ENCODE assay signal across 13 cellular contexts in the genomic region with DNA sequence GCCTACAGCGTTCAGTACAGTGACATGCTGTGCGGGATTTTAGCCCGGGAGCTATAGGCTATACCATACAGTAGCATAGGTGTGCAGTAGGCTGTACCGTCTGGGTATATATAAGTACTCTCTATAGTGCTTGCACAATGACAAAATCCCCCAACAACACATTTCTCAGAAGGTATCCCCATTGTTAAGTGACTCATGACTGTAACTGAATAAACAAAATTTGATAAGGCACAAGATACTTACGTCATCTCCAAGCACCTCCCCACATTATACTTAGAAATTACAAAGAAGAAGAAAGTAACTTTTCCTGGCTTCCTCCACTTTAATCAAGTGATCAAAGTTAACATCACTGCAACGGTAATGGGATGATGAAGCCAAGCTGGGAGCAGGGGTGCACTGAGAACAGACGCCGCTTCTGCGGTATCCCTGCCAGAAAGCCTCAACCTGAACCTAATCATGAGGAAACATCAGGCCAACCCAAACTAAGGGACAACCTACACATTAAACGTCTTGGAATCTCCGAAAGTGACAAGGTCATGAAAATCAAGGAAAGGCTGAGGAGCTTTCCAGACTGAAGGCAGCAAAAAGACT. TPM values are rescaled to one million over a fixed set of nuclear protein-coding genes. Genes with fewer than 3 reads are reported as not detected.
DNase-seq lines count a peak whose midpoint lies in the region; ATAC-seq and TF ChIP-seq lines count a peak whose summit lies in the region.
"Had no signal": no experiment of that assay in that cellular context is flagged by ENCODE, and none has a peak within 500 bp of the region (broad histone marks: within the 10 kb centered on the region; RNA-seq: fewer than 3 reads in every experiment).

No MANE protein-coding gene starts in this region.

- no peak overlapping the region for H3K18ac ChIP-seq in mesenchymal stem cell (ENCODE audit: low read depth in 1 of 2, low read length in 2 of 2)

- in situ Hi-C loops in astrocyte of the spinal cord (cut with HindIII; ENCODE audit: low sequenced_read_pairs) = no loop called here

- peaks cover 47% of the 10 kb centered on the region for H3K27me3 Mint-ChIP-seq in stimulated activated memory B cell treated with anti-CD40 and anti-IgM and Interleukin-4, amounts not matched to agents 10 μg/mL and 1 μg/mL and 100 μg/mL, for 72 hours

- no peak overlapping the region for H3K4me2 ChIP-seq in mesenchymal stem cell (ENCODE audit: low read length, poor library complexity, severe bottlenecking)

- H2BK5ac ChIP-seq in mesenchymal stem cell (ENCODE audit: low read depth, low read length, poor library complexity, severe bottlenecking) = no peak overlapping the region

- H3K9me3 ChIP-seq in left ventricle myocardium inferior (replicated peaks) (no peaks in the 10 kb centered on the region), mesenchymal stem cell (ENCODE audit: control insufficient read depth, low read length) (no peaks in the 10 kb centered on the region), vagina (no peaks in the 10 kb centered on the region)

- H3K27ac Mint-ChIP-seq in stimulated activated memory B cell treated with anti-CD40 and anti-IgM and Interleukin-4, amounts not matched to agents 10 μg/mL and 1 μg/mL and 100 μg/mL, for 72 hours = no peak overlapping the region
- H3K27ac Mint-ChIP-seq: activated T-cell treated with anti-CD3 and anti-CD28 coated beads, Interleukin-2, amount 50 U/mL, for 72 hours; T-helper 17 cell had no signal

- H3K4me3 Mint-ChIP-seq in stimulated activated memory B cell treated with anti-CD40 and anti-IgM and Interleukin-4, amounts not matched to agents 10 μg/mL and 1 μg/mL and 100 μg/mL, for 72 hours = no peak overlapping the region
- H3K4me3 Mint-ChIP-seq: activated T-cell treated with anti-CD3 and anti-CD28 coated beads, Interleukin-2, amount 50 U/mL, for 72 hours; T-helper 17 cell had no signal

- H3K27me3 ChIP-seq in left ventricle myocardium inferior (ENCODE audit: low read depth) = no peaks in the 10 kb centered on the region
- peaks cover 0 to 5% of the 10 kb centered on the region in 2 experiments for H3K27me3 ChIP-seq in mesenchymal stem cell (ENCODE audit: control insufficient read depth in 1 of 2, insufficient read depth in 1 of 2, low read length in 2 of 2)
- no peaks in the 10 kb centered on the region for H3K27me3 ChIP-seq in vagina

- H3K27ac ChIP-seq in left ventricle myocardium inferior (replicated peaks) = no peak overlapping the region
- no peak overlapping the region for H3K27ac ChIP-seq in mesenchymal stem cell (ENCODE audit: low read length, poor library complexity, severe bottlenecking)
- H3K27ac ChIP-seq in vagina = peak overlapping the region; percentile 92

- no peak overlapping the region for H3K23ac ChIP-seq in mesenchymal stem cell (ENCODE audit: low read length in 2 of 2)

- no peak overlapping the region for H2AK5ac ChIP-seq in mesenchymal stem cell (ENCODE audit: low read length, severe bottlenecking)

- no peak overlapping the region for H3K4me3 ChIP-seq in left ventricle myocardium inferior
- no peak overlapping the region for H3K4me3 ChIP-seq in astrocyte of the spinal cord (ENCODE audit: low read depth, low read length)
- H3K4me3 ChIP-seq in mesenchymal stem cell (ENCODE audit: insufficient read depth in 1 of 2, low read depth in 1 of 2, low read length in 2 of 2) = peak overlapping the region in 1 of 2 experiments; percentile 49
- H3K4me3 ChIP-seq in vagina = no peak overlapping the region
- H3K4me3 ChIP-seq: skin epidermis had no signal

- H2BK12ac ChIP-seq in mesenchymal stem cell (ENCODE audit: low read length in 2 of 2) = no peak overlapping the region

- DNase-seq in left ventricle myocardium inferior = peak; percentile 6
- DNase-seq in left cardiac atrium = no peak
- peak; percentile 57 for DNase-seq in astrocyte of the spinal cord (ENCODE audit: low read depth, low spot score)
- DNase-seq in mesenchymal stem cell = peak; percentile 50
- no peak for DNase-seq in vagina (ENCODE audit: extremely low spot score in 2 of 2)
- no peak for DNase-seq in DMS 273 treated with DMSO at 0.1 percent for 48 hours (lab: John Stamatoyannopoulos, UW)
- DNase-seq in NCI-H2107 (lab: John Stamatoyannopoulos, UW) = no peak
- DNase-seq: NCI-H526 treated with DMSO at 0.1 percent for 48 hours had no signal

- no peak for TF ChIP-seq POLR2A in vagina (IDR thresholded peaks at IDR 0.05)

- no peaks in the 10 kb centered on the region for H3K79me1 ChIP-seq in mesenchymal stem cell (replicated peaks; ENCODE audit: low read length, poor library complexity, severe bottlenecking)

- TF ChIP-seq CTCF in left ventricle myocardium inferior (IDR thresholded peaks at IDR 0.05; ENCODE audit: borderline replicate concordance) (no peak), astrocyte of the spinal cord (IDR thresholded peaks at IDR 0.05; ENCODE audit: low read depth, low read length) (no peak), vagina (IDR thresholded peaks at IDR 0.05) (no peak)

- WGBS in mesenchymal stem cell = 80% methylated on average over 8 of the region's 11 CpGs

- no peak overlapping the region for H2BK15ac ChIP-seq in mesenchymal stem cell (ENCODE audit: low read depth, poor library complexity, severe bottlenecking)

- no peak overlapping the region for H3K4ac ChIP-seq in mesenchymal stem cell (ENCODE audit: low read depth in 1 of 2, low read length in 2 of 2)

- intact Hi-C loops in left ventricle myocardium inferior (cut with micrococcal nuclease) = no loop called here
- intact Hi-C loops in left cardiac atrium (cut with DNase I) = loop anchor here (5.0 kb wide), 2 partner anchors 39 to 206 kb away; no protein-coding TSS in a partner anchor
- intact Hi-C loops in vagina (cut with DNase I) = loop anchor here (5.0 kb wide), 1 partner anchor 206 kb away; no protein-coding TSS in a partner anchor

- H3K36me3 Mint-ChIP-seq in stimulated activated memory B cell treated with anti-CD40 and anti-IgM and Interleukin-4, amounts not matched to agents 10 μg/mL and 1 μg/mL and 100 μg/mL, for 72 hours = no peaks in the 10 kb centered on the region
- H3K36me3 Mint-ChIP-seq: naive B cell had no signal

- H3K4me1 ChIP-seq in left ventricle myocardium inferior (peaks cover 49% of the 10 kb centered on the region), mesenchymal stem cell (ENCODE audit: control insufficient read depth, insufficient read depth, low read depth, low read length) (peaks cover 37% of the 10 kb centered on the region), vagina (peaks cover 72% of the 10 kb centered on the region)

- peaks cover 8% of the 10 kb centered on the region for H3K4me1 Mint-ChIP-seq in stimulated activated memory B cell treated with anti-CD40 and anti-IgM and Interleukin-4, amounts not matched to agents 10 μg/mL and 1 μg/mL and 100 μg/mL, for 72 hours

- no peaks in the 10 kb centered on the region for H3K36me3 ChIP-seq in left ventricle myocardium inferior
- peaks cover 6 to 55% of the 10 kb centered on the region in 2 experiments for H3K36me3 ChIP-seq in mesenchymal stem cell (ENCODE audit: control insufficient read depth in 1 of 2, insufficient read depth in 2 of 2, low read depth in 1 of 2, low read length in 2 of 2)
- no peaks in the 10 kb centered on the region for H3K36me3 ChIP-seq in vagina

- no peak overlapping the region for H4K91ac ChIP-seq in mesenchymal stem cell (ENCODE audit: low read length)

- H3K9me3 Mint-ChIP-seq in stimulated activated memory B cell treated with anti-CD40 and anti-IgM and Interleukin-4, amounts not matched to agents 10 μg/mL and 1 μg/mL and 100 μg/mL, for 72 hours = no peaks in the 10 kb centered on the region
- H3K9me3 Mint-ChIP-seq: activated T-cell treated with anti-CD3 and anti-CD28 coated beads, Interleukin-2, amount 50 U/mL, for 72 hours; naive B cell had no signal

- H3K14ac ChIP-seq in mesenchymal stem cell (ENCODE audit: low read length in 2 of 2) = no peak overlapping the region

- no peak overlapping the region for H2BK120ac ChIP-seq in mesenchymal stem cell (ENCODE audit: low read depth, low read length)

- H4K8ac ChIP-seq in mesenchymal stem cell (ENCODE audit: low read length) = no peak overlapping the region

- no peak for ATAC-seq in left cardiac atrium
- ATAC-seq in stimulated activated memory B cell treated with anti-CD40 and anti-IgM and Interleukin-4, amounts not matched to agents 10 μg/mL and 1 μg/mL and 100 μg/mL, for 72 hours = no peak

- no peak overlapping the region for H2AFZ ChIP-seq in mesenchymal stem cell (ENCODE audit: low read depth, low read length)

- peak overlapping the region; percentile 84 for H3K9ac ChIP-seq in mesenchymal stem cell (ENCODE audit: low read length)

RNA-seq across cellular contexts. Expression of gene TNS1, which starts 9.6 kb away (rescaled TPM):
- total RNA-seq in left ventricle myocardium inferior (828 TPM), left cardiac atrium (100 to 1,000 TPM; 436 to 508 TPM), vagina (216 TPM)
- 6.3 TPM for polyA plus RNA-seq in mesenchymal stem cell (2013, experiment 1 of 2)
- polyA plus RNA-seq in mesenchymal stem cell (2013, experiment 2 of 2) = 5.1 TPM

Comparison
In these comparisons a context has a peak if more than half of its experiments do, and no peak if none do; other contexts are left out.
1. DNase-seq: peak in left ventricle myocardium inferior (single experiment), astrocyte of the spinal cord (single experiment) and mesenchymal stem cell (single experiment); none in left cardiac atrium (single experiment), vagina (0 of 2), DMS 273 treated with DMSO at 0.1 percent for 48 hours (single experiment) and NCI-H2107 (single experiment).